ENCODE assay signal across 24 cellular contexts in genomic region chr10:125839176-125839575, GRCh38. TPM values are rescaled to one million over a fixed set of nuclear protein-coding genes. Genes with fewer than 3 reads are reported as not detected.
"Had no signal": no experiment of that assay in that cellular context is flagged by ENCODE, and none has a peak within 500 bp of the region (broad histone marks: within the 10 kb centered on the region; RNA-seq: fewer than 3 reads in every experiment).

No MANE protein-coding gene starts in this region.

- H3K9me3 ChIP-seq: colonic mucosa, heart left ventricle, right lobe of liver, testis, uterus had no signal

- FAIRE-seq: bronchial epithelial cell had no signal

- H3K27me3 ChIP-seq: colonic mucosa, heart left ventricle, right lobe of liver, testis, uterus had no signal

- DNase-seq: activated B cell treated with CpG ODN at 0.5 μM for 24 hours; activated CD4-positive, alpha-beta T cell treated with anti-CD3 and anti-CD28 coated beads for 36 hours; activated CD4-positive, alpha-beta T cell treated with anti-CD3 and anti-CD28 coated beads, Interleukin-2, amount 50 U/mL, for 48 hours; activated CD8-positive, alpha-beta memory T cell treated with anti-CD3 and anti-CD28 coated beads, Interleukin-2, amount 50 U/mL, for 48 hours; activated gamma-delta T cell; amniotic stem cell; colonic mucosa; heart left ventricle; islet precursor cell; left cardiac atrium; nephron progenitor cell; occipital lobe; posterior cingulate gyrus; right lobe of liver; stimulated activated CD4-positive, alpha-beta T cell treated with anti-CD3 and anti-CD28 coated beads, Interleukin-1b, Interleukin-23, amount 100 ng/mL, for 48 hours; T-helper 17 cell; testis; trophoblast cell; uterus had no signal

- H3K4me3 ChIP-seq: colonic mucosa, heart left ventricle, right lobe of liver, skin epidermis, testis, uterus had no signal

- H3K4me1 ChIP-seq: colonic mucosa had no signal

- ATAC-seq: activated CD4-positive, alpha-beta T cell treated with anti-CD3 and anti-CD28 coated beads for 36 hours; left cardiac atrium; right lobe of liver; stimulated activated memory B cell treated with anti-CD40 and anti-IgM and Interleukin-4, amounts not matched to agents 10 μg/mL and 1 μg/mL and 100 μg/mL, for 72 hours; T-helper 17 cell had no signal

- H3K27ac ChIP-seq: colonic mucosa, epithelial cell of prostate, heart left ventricle, right lobe of liver, skin epidermis, testis, uterus had no signal

- H3K36me3 ChIP-seq: uterus had no signal

RNA-seq across cellular contexts. Expression of gene FANK1, which starts 57.2 kb away (rescaled TPM):
- total RNA-seq: activated T-helper 1 cell treated with anti-CD3 and anti-CD28 coated beads, Interleukin-12 subunit alpha, Interleukin-12 subunit beta, Interleukin-2, Interleukin-4 antibody, amounts not matched to agents 30 ng/mL and 10 ng/mL and 1 ng/mL, durations not matched to agents 14 hours and 24 hours and 36 hours had no signal
